1 cellular context compared by ENCODE assay signal in genomic region chr15:63933522-63933921, GRCh38.
TF ChIP-seq lines count a peak whose summit lies in the region.

No MANE protein-coding gene starts in this region.

TF ChIP-seq in SK-N-SH, 30 proteins besides CTCF, POLR2A, EP300 and RAD21 (continued from another document):
- TF ChIP-seq ZBTB33 (IDR thresholded peaks at IDR 0.05; ENCODE audit: borderline replicate concordance, low read depth) (no peak), FOSL2 (IDR thresholded peaks at IDR 0.05; ENCODE audit: borderline replicate concordance, low read depth) (peak; percentile 38; the same call in 1 of the 2 replicates), RCOR1 (IDR thresholded peaks at IDR 0.05; ENCODE audit: low read length) (no peak), JUND (IDR thresholded peaks at IDR 0.05) (0 out of 2 replicates have a peak, but pooled peaks have one; percentile 12), MXI1 (IDR thresholded peaks at IDR 0.05; ENCODE audit: low read depth, low read length) (no peak), RFX5 (IDR thresholded peaks at IDR 0.05; ENCODE audit: low read length) (no peak), TEAD4 (IDR thresholded peaks at IDR 0.05; ENCODE audit: borderline replicate concordance, insufficient read depth) (no peak), MAX (IDR thresholded peaks at IDR 0.05; ENCODE audit: low read depth) (no peak)
